In genomic region chr10:127979566-127979965, GRCh38 we compare ENCODE assay signal across 20 cellular contexts.
DNase-seq lines count a peak whose midpoint lies in the region; ATAC-seq and TF ChIP-seq lines count a peak whose summit lies in the region.
"Had no signal": no experiment of that assay in that cellular context is flagged by ENCODE, and none has a peak within 500 bp of the region (broad histone marks: within the 10 kb centered on the region; RNA-seq: fewer than 3 reads in every experiment).

No MANE protein-coding gene starts in this region.

- H3K36me3 Mint-ChIP-seq in CD14-positive monocyte (peaks cover 12 to 16% of the 10 kb centered on the region in 2 donors), endothelial cell (ENCODE audit: low read depth, unreplicated experiment) (peaks cover 28% of the 10 kb centered on the region)
- no peaks in the 10 kb centered on the region for H3K36me3 Mint-ChIP-seq in activated CD4-positive, alpha-beta T cell treated with anti-CD3 and anti-CD28 coated beads, Interleukin-2, amount 10 ng/mL, durations not matched to agents 7 days and 5 days (ENCODE audit: low read depth)

- H4K20me1 ChIP-seq in SK-N-SH (ENCODE audit: insufficient read depth): no peaks in the 10 kb centered on the region

- no peak for TF ChIP-seq RAD21 in SK-N-SH (IDR thresholded peaks at IDR 0.05; ENCODE audit: low read length)

- H3K27ac ChIP-seq in SK-N-SH (ENCODE audit: low read depth in 2 of 2, low read length in 1 of 2) (no peak overlapping the region), spleen (peak overlapping the region in 6 of 8 donors; percentile 68 to 85 (median 75))
- H3K27ac ChIP-seq: 22Rv1, PC-9 had no signal

- H3K27ac Mint-ChIP-seq in CD14-positive monocyte (peak overlapping the region in 5 of 7 donors; percentile 82 to 95 (median 88)), endothelial cell (ENCODE audit: unreplicated experiment) (peak overlapping the region; percentile 16)
- H3K27ac Mint-ChIP-seq in activated CD4-positive, alpha-beta T cell treated with anti-CD3 and anti-CD28 coated beads, Interleukin-2, amount 10 ng/mL, durations not matched to agents 7 days and 5 days: no peak overlapping the region

- CTCF ChIA-PET in SK-N-SH (lab: Yijun Ruan, JAX): interaction anchor here (0.7 to 5.6 kb wide), 3 partner anchors 32 to 72 kb away, joined by 3 to 45 read pairs (median 4); partner anchors contain the start of gene PTPRE
- CTCF ChIA-PET in activated CD4-positive, alpha-beta T cell treated with anti-CD3 and anti-CD28 coated beads, Interleukin-2, amount 10 ng/mL, durations not matched to agents 7 days and 5 days (lab: Charles Lee): no interaction called here

- H3K4me1 ChIP-seq in SK-N-SH (ENCODE audit: control insufficient read depth in 1 of 2, insufficient read depth in 2 of 2, low read depth in 1 of 2, low read length in 1 of 2) (peaks cover 22 to 25% of the 10 kb centered on the region in 2 experiments; a peak in 3 of 4 replicates), spleen (peaks cover 24 to 75% (median 52%) of the 10 kb centered on the region in 6 donors)
- H3K4me1 ChIP-seq: BE2C had no signal

- no peak for DNase-seq in SK-N-SH
- no peak for DNase-seq in CD14-positive monocyte (ENCODE audit: low spot score)
- no peak for DNase-seq in endothelial cell (ENCODE audit: low spot score)
- no peak for DNase-seq in spleen
- DNase-seq in activated CD4-positive, alpha-beta T cell treated with anti-CD3 and anti-CD28 coated beads, Interleukin-2, amount 10 ng/mL, durations not matched to agents 7 days and 5 days: no peak
- DNase-seq in NCI-H1930 (lab: John Stamatoyannopoulos, UW): no peak
- DNase-seq: BE2C, Calu3, DMS79 treated with DMSO at 0.1 percent for 48 hours, GF-D8, KG1, MM.1S, NCI-H2029 treated with DMSO at 0.1 percent for 48 hours, NCI-H2227 treated with DMSO at 0.1 percent for 48 hours, NCI-H526 treated with DMSO at 0.1 percent for 48 hours, PC-9, SHP77 had no signal

- H3K79me2 ChIP-seq in SK-N-SH (ENCODE audit: insufficient read depth): no peaks in the 10 kb centered on the region

- no peak overlapping the region for H3K9ac ChIP-seq in SK-N-SH

- H3K4me3 ChIP-seq in SK-N-SH (ENCODE audit: low read depth in 2 of 2, low read length in 1 of 2): no peak overlapping the region
- H3K4me3 ChIP-seq in spleen: no peak overlapping the region
- H3K4me3 ChIP-seq: PC-9 had no signal

- TF ChIP-seq EP300 in SK-N-SH (IDR thresholded peaks at IDR 0.05; ENCODE audit: borderline replicate concordance in 1 of 2, low read depth in 1 of 2, low read length in 1 of 2): no peak

- H3K27me3 Mint-ChIP-seq in CD14-positive monocyte (ENCODE audit: low read depth in 3 of 3) (peaks cover 0 to 1% (median 0%) of the 10 kb centered on the region in 3 donors), endothelial cell (ENCODE audit: unreplicated experiment) (peaks cover 4% of the 10 kb centered on the region)
- H3K27me3 Mint-ChIP-seq in activated CD4-positive, alpha-beta T cell treated with anti-CD3 and anti-CD28 coated beads, Interleukin-2, amount 10 ng/mL, durations not matched to agents 7 days and 5 days: peaks cover 2% of the 10 kb centered on the region

- TF ChIP-seq CTCF in SK-N-SH (IDR thresholded peaks at IDR 0.05): no peak
- TF ChIP-seq CTCF in CD14-positive monocyte (IDR thresholded peaks at IDR 0.05): no peak
- TF ChIP-seq CTCF in endothelial cell (IDR thresholded peaks at IDR 0.05; ENCODE audit: unreplicated experiment): no peak
- no peak for TF ChIP-seq CTCF in spleen (IDR thresholded peaks at IDR 0.05 in 8 of 11, conservative IDR thresholded peaks at IDR 0.05 in 3 of 11)

- H3K9me2 ChIP-seq in SK-N-SH: no peaks in the 10 kb centered on the region

- H3K4me1 Mint-ChIP-seq in CD14-positive monocyte (peaks cover 64% of the 10 kb centered on the region), endothelial cell (ENCODE audit: unreplicated experiment) (peaks cover 63% of the 10 kb centered on the region)
- peaks cover 18% of the 10 kb centered on the region for H3K4me1 Mint-ChIP-seq in activated CD4-positive, alpha-beta T cell treated with anti-CD3 and anti-CD28 coated beads, Interleukin-2, amount 10 ng/mL, durations not matched to agents 7 days and 5 days

- H3K9me3 ChIP-seq in SK-N-SH (no peaks in the 10 kb centered on the region), spleen (peaks cover 0 to 20% (median 16%) of the 10 kb centered on the region in 8 donors)
- H3K9me3 ChIP-seq: BE2C had no signal

- H3K27me3 ChIP-seq in SK-N-SH (ENCODE audit: insufficient read depth) (no peaks in the 10 kb centered on the region), spleen (replicated peaks in 1 of 7) (peaks cover 0 to 3% (median 0%) of the 10 kb centered on the region in 7 donors)
- H3K27me3 ChIP-seq: BE2C had no signal

- intact Hi-C loops in CD14-positive monocyte (cut with micrococcal nuclease): loop anchor here in 1 of 2 donors (5.0 kb wide), 1 partner anchor 83 kb away; no protein-coding TSS in a partner anchor
- intact Hi-C loops in spleen (cut with DNase I; ENCODE audit: low total_unique reads): no loop called here

- H3F3A ChIP-seq in SK-N-SH (replicated peaks; ENCODE audit: insufficient read depth): peaks cover 15% of the 10 kb centered on the region

- TF ChIP-seq POLR2A in spleen (IDR thresholded peaks at IDR 0.05): no peak

- POLR2A ChIA-PET in SK-N-SH (lab: Yijun Ruan, JAX): interaction anchor here (0.6 kb wide), 1 partner anchor 28 kb away, joined by 3 read pairs; no protein-coding TSS in a partner anchor
- POLR2A ChIA-PET in activated CD4-positive, alpha-beta T cell treated with anti-CD3 and anti-CD28 coated beads, Interleukin-2, amount 10 ng/mL, durations not matched to agents 7 days and 5 days (lab: Charles Lee): no interaction called here

- peaks cover 0 to 10% (median 2%) of the 10 kb centered on the region in 7 donors for H3K9me3 Mint-ChIP-seq in CD14-positive monocyte
- no peaks in the 10 kb centered on the region for H3K9me3 Mint-ChIP-seq in endothelial cell (ENCODE audit: unreplicated experiment)
- peaks cover 7% of the 10 kb centered on the region for H3K9me3 Mint-ChIP-seq in activated CD4-positive, alpha-beta T cell treated with anti-CD3 and anti-CD28 coated beads, Interleukin-2, amount 10 ng/mL, durations not matched to agents 7 days and 5 days

- 90% methylated on average over 2 of the region's 2 CpGs for WGBS in SK-N-SH (ENCODE audit: low lambda C conversion rate)
- WGBS in spleen, 5 donors: 79 to 93% (median 90%) methylated on average over 2 of the region's 2 CpGs

- no peak for ATAC-seq in SK-N-SH treated with all-trans-retinoic acid at 6 μM for 48 hours
- ATAC-seq in GM18867 (IDR thresholded peaks at IDR 0.05; ENCODE audit: unreplicated experiment): no peak

- no peak overlapping the region for H2AFZ ChIP-seq in SK-N-SH (ENCODE audit: low read depth)
- H2AFZ ChIP-seq: PC-9 had no signal

- no peak overlapping the region for H3K4me2 ChIP-seq in SK-N-SH
- H3K4me2 ChIP-seq: PC-9 had no signal

- H3K36me3 ChIP-seq in SK-N-SH (replicated peaks in 1 of 2; ENCODE audit: control insufficient read depth in 1 of 2, insufficient read depth in 2 of 2, low read length in 1 of 2) (no peaks in the 10 kb centered on the region), spleen (no peaks in the 10 kb centered on the region)
- H3K36me3 ChIP-seq: BE2C had no signal

- H3K4me3 Mint-ChIP-seq in CD14-positive monocyte (no peak overlapping the region), endothelial cell (ENCODE audit: unreplicated experiment) (peak overlapping the region; percentile 48)
- no peak overlapping the region for H3K4me3 Mint-ChIP-seq in activated CD4-positive, alpha-beta T cell treated with anti-CD3 and anti-CD28 coated beads, Interleukin-2, amount 10 ng/mL, durations not matched to agents 7 days and 5 days

TF ChIP-seq in SK-N-SH, 30 proteins besides CTCF, POLR2A, EP300 and RAD21:
- TF ChIP-seq GATA2 (CRISPR knock-in tag; IDR thresholded peaks at IDR 0.05) (no peak), NFIC (IDR thresholded peaks at IDR 0.05; ENCODE audit: borderline replicate concordance) (peak; percentile 13; the same call in 1 of the 2 replicates)

TF ChIP-seq in SK-N-SH treated with all-trans-retinoic acid at 6 μM for 48 hours, 23 proteins besides CTCF, POLR2A, EP300 and RAD21 (continues in another document):
- TF ChIP-seq SNAI2 (CRISPR knock-in tag; IDR thresholded peaks at IDR 0.05) (no peak), ZNF8 (CRISPR knock-in tag; IDR thresholded peaks at IDR 0.05) (no peak), ZC3H10 (CRISPR knock-in tag; IDR thresholded peaks at IDR 0.05) (no peak), TCF4 (CRISPR knock-in tag; IDR thresholded peaks at IDR 0.05; ENCODE audit: borderline replicate concordance) (no peak), PATZ1 (CRISPR knock-in tag; IDR thresholded peaks at IDR 0.05; ENCODE audit: borderline replicate concordance) (no peak), ZFP30 (CRISPR knock-in tag; IDR thresholded peaks at IDR 0.05) (no peak), CSRNP3 (CRISPR knock-in tag; IDR thresholded peaks at IDR 0.05) (no peak), OSR1 (CRISPR knock-in tag; IDR thresholded peaks at IDR 0.05) (no peak)

Comparison
In these comparisons a context has a peak if more than half of its experiments do, and no peak if none do; other contexts are left out.
1. H3K27ac ChIP-seq: peak in spleen (6 of 8); none in SK-N-SH (0 of 2).